In genomic region chr5:171713152-171713551, GRCh38 we compare ENCODE assay signal across 28 cellular contexts.
DNase-seq lines count a peak whose midpoint lies in the region; ATAC-seq, FAIRE-seq and TF ChIP-seq lines count a peak whose summit lies in the region.
"Had no signal": no experiment of that assay in that cellular context is flagged by ENCODE, and none has a peak within 500 bp of the region (broad histone marks: within the 10 kb centered on the region; RNA-seq: fewer than 3 reads in every experiment).

No MANE protein-coding gene starts in this region.

- H3K4me1 ChIP-seq in K562 (replicated peaks in 1 of 2; ENCODE audit: control insufficient read depth in 2 of 2, insufficient read depth in 2 of 2, low read length in 2 of 2), result no peaks in the 10 kb centered on the region
- peaks cover 0 to 6% (median 0%) of the 10 kb centered on the region in 4 donors for H3K4me1 ChIP-seq in esophagus muscularis mucosa
- no peaks in the 10 kb centered on the region for H3K4me1 ChIP-seq in ascending aorta
- no peaks in the 10 kb centered on the region for H3K4me1 ChIP-seq in sigmoid colon
- H3K4me1 ChIP-seq: A549, BE2C had no signal

- no TSS peak for BruUV-seq in K562 (replicated peaks; lab: Mats Ljungman, UMichigan)

- DNase-seq in K562 (ENCODE audit: extremely low read depth in 1 of 4, low spot score in 3 of 4), result no peak
- DNase-seq in esophagus muscularis mucosa (ENCODE audit: extremely low spot score), result peak; percentile 88
- DNase-seq in type B pancreatic cell (ENCODE audit: extremely low spot score, unreplicated experiment), result peak; percentile 10
- DNase-seq in kidney tubule cell (ENCODE audit: low spot score), result no peak
- no peak for DNase-seq in ascending aorta (ENCODE audit: low spot score in 2 of 2)
- DNase-seq in NCI-H2029 (lab: John Stamatoyannopoulos, UW), result no peak
- DNase-seq in sigmoid colon, result no peak
- DNase-seq: 8988T; ACHN; AML-193; BE2C; CD4-positive, alpha-beta T cell; CD8-positive, alpha-beta memory T cell; DMS 273 treated with DMSO at 0.1 percent for 48 hours; DMS79; EL; GDM1; GM23248; H7; HCEC 1CT had no signal

- H3K4me3 ChIP-seq in K562, result no peak overlapping the region
- no peak overlapping the region for H3K4me3 ChIP-seq in esophagus muscularis mucosa
- no peak overlapping the region for H3K4me3 ChIP-seq in ascending aorta
- H3K4me3 ChIP-seq in sigmoid colon, result no peak overlapping the region
- H3K4me3 ChIP-seq: A549; BLaER1 treated with 17β-estradiol and CSF1 and Interleukin-3, amounts not matched to agents 10 nM and 100 nM; GM12878; GM23248 had no signal

- CTCF ChIA-PET in K562 (lab: Yijun Ruan, JAX; ENCODE audit: low intra/inter-chr PET ratio), result no interaction called here

- no peak for TF ChIP-seq POLR2A in K562 (conservative IDR thresholded peaks at IDR 0.05)
- no peak for TF ChIP-seq POLR2A in esophagus muscularis mucosa (IDR thresholded peaks at IDR 0.05; ENCODE audit: low read depth)
- no peak for TF ChIP-seq POLR2A in sigmoid colon (IDR thresholded peaks at IDR 0.05)

- no peaks in the 10 kb centered on the region for H3K9me3 ChIP-seq in K562 (replicated peaks; ENCODE audit: control insufficient read depth, insufficient read depth, low read depth, low read length)
- H3K9me3 ChIP-seq in esophagus muscularis mucosa, result peaks cover 0 to 8% (median under 1%) of the 10 kb centered on the region in 4 donors
- H3K9me3 ChIP-seq in ascending aorta, result no peaks in the 10 kb centered on the region
- H3K9me3 ChIP-seq in sigmoid colon, result peaks cover 0 to 3% (median 0%) of the 10 kb centered on the region in 4 donors
- H3K9me3 ChIP-seq: A549, BE2C had no signal

- H2AFZ ChIP-seq in K562 (ENCODE audit: low read depth, low read length), result no peak overlapping the region
- H2AFZ ChIP-seq: GM23248 had no signal

- TF ChIP-seq EP300 in Ishikawa (IDR thresholded peaks at IDR 0.05; ENCODE audit: borderline replicate concordance), result no peak
- no peak for TF ChIP-seq EP300 in K562 (IDR thresholded peaks at IDR 0.05; ENCODE audit: low read length)
- no peak for TF ChIP-seq EP300 in esophagus muscularis mucosa (IDR thresholded peaks at IDR 0.05)
- TF ChIP-seq EP300 in sigmoid colon (IDR thresholded peaks at IDR 0.05), result no peak

- H3K27me3 Mint-ChIP-seq in type B pancreatic cell, result peaks cover 8% of the 10 kb centered on the region

- no peaks in the 10 kb centered on the region for H3K9me3 Mint-ChIP-seq in type B pancreatic cell
- H3K9me3 Mint-ChIP-seq: CD4-positive, alpha-beta T cell had no signal

- in situ Hi-C loops in K562 (cut with MboI), result no loop called here

- H3K27ac ChIP-seq in K562 (ENCODE audit: extremely low read depth, low read depth, low read length) (no peak overlapping the region), esophagus muscularis mucosa (replicated peaks in 1 of 4) (no peak overlapping the region), ascending aorta (no peak overlapping the region), sigmoid colon (no peak overlapping the region)
- H3K27ac ChIP-seq: A549; BLaER1 treated with 17β-estradiol and CSF1 and Interleukin-3, amounts not matched to agents 10 nM and 100 nM; GM23248 had no signal

- H4K20me1 ChIP-seq in K562 (replicated peaks; ENCODE audit: control insufficient read depth, insufficient read depth, low read length), result no peaks in the 10 kb centered on the region; the same call in 1 of the 2 replicates
- H4K20me1 ChIP-seq: BLaER1 treated with 17β-estradiol and CSF1 and Interleukin-3, amounts not matched to agents 10 nM and 100 nM had no signal

- FAIRE-seq in K562 (lab: Jason Lieb, UNC), result no peak
- FAIRE-seq: A549, D721Med, GM12878, GM19239, H1 had no signal

- no peak overlapping the region for H3K4me3 Mint-ChIP-seq in type B pancreatic cell
- H3K4me3 Mint-ChIP-seq: CD14-positive monocyte; CD4-positive, alpha-beta T cell; CD8-positive, alpha-beta memory T cell had no signal

- TF ChIP-seq CTCF in K562 (IDR thresholded peaks at IDR 0.05 in 2 of 3, conservative IDR thresholded peaks at IDR 0.05 in 1 of 3; ENCODE audit: insufficient read depth in 2 of 3, low read depth in 1 of 3, low read length in 3 of 3) (no peak), esophagus muscularis mucosa (IDR thresholded peaks at IDR 0.05) (no peak), type B pancreatic cell (conservative IDR thresholded peaks at IDR 0.05) (no peak), ascending aorta (IDR thresholded peaks at IDR 0.05) (no peak), sigmoid colon (IDR thresholded peaks at IDR 0.05) (no peak)

- H3K9ac ChIP-seq in K562 (ENCODE audit: insufficient read depth in 1 of 2, low read depth in 2 of 2, low read length in 2 of 2), result no peak overlapping the region
- H3K9ac ChIP-seq: BLaER1 treated with 17β-estradiol and CSF1 and Interleukin-3, amounts not matched to agents 10 nM and 100 nM; GM23248 had no signal

- no peaks in the 10 kb centered on the region for H3K4me1 Mint-ChIP-seq in type B pancreatic cell (ENCODE audit: unreplicated experiment)
- H3K4me1 Mint-ChIP-seq: CD8-positive, alpha-beta memory T cell had no signal

- intact Hi-C loops in K562 (cut with micrococcal nuclease) (no loop called here), esophagus muscularis mucosa (cut with DNase I) (no loop called here), ascending aorta (cut with DNase I) (no loop called here), sigmoid colon (cut with DNase I) (no loop called here)

- H3K79me2 ChIP-seq in K562 (ENCODE audit: control insufficient read depth, insufficient read depth, low read length), result no peaks in the 10 kb centered on the region

- no peak overlapping the region for H3K27ac Mint-ChIP-seq in type B pancreatic cell
- H3K27ac Mint-ChIP-seq: CD14-positive monocyte; CD4-positive, alpha-beta T cell; CD8-positive, alpha-beta memory T cell had no signal

- 0% methylated on average over 2 of the region's 2 CpGs for WGBS in K562 (ENCODE audit: insufficient coverage, low coverage, missing lambda C conversion rate)
- WGBS in esophagus muscularis mucosa, result 91% methylated on average over 2 of the region's 2 CpGs
- WGBS in sigmoid colon, 2 donors, result 74 to 85% methylated on average over 2 of the region's 2 CpGs

- H3K27me3 ChIP-seq in K562 (ENCODE audit: control insufficient read depth in 2 of 2, insufficient read depth in 2 of 2, low read length in 2 of 2), result no peaks in the 10 kb centered on the region; a peak in 1 of 5 replicates
- H3K27me3 ChIP-seq in esophagus muscularis mucosa, result peaks cover 0 to 4% (median 0%) of the 10 kb centered on the region in 4 donors
- no peaks in the 10 kb centered on the region for H3K27me3 ChIP-seq in ascending aorta
- H3K27me3 ChIP-seq in sigmoid colon, result no peaks in the 10 kb centered on the region
- H3K27me3 ChIP-seq: BLaER1 treated with 17β-estradiol and CSF1 and Interleukin-3, amounts not matched to agents 10 nM and 100 nM had no signal

- no peak for ATAC-seq in K562
- ATAC-seq: A549, GM12878 had no signal

- H3K36me3 ChIP-seq in K562 (ENCODE audit: control insufficient read depth, insufficient read depth, low read length) (no peaks in the 10 kb centered on the region), esophagus muscularis mucosa (no peaks in the 10 kb centered on the region), ascending aorta (no peaks in the 10 kb centered on the region), sigmoid colon (no peaks in the 10 kb centered on the region)
- H3K36me3 ChIP-seq: BE2C; BLaER1 treated with 17β-estradiol and CSF1 and Interleukin-3, amounts not matched to agents 10 nM and 100 nM had no signal

- POLR2A ChIA-PET in K562 (lab: Yijun Ruan, JAX), result interaction anchor here (0.7 kb wide), 1 partner anchor 461 kb away, joined by 4 read pairs; no protein-coding TSS in a partner anchor

- H3K4me2 ChIP-seq in K562 (ENCODE audit: insufficient read depth, low read length), result no peak overlapping the region
- H3K4me2 ChIP-seq: A549; BLaER1 treated with 17β-estradiol and CSF1 and Interleukin-3, amounts not matched to agents 10 nM and 100 nM had no signal

- H3K36me3 Mint-ChIP-seq in type B pancreatic cell, result no peaks in the 10 kb centered on the region
- H3K36me3 Mint-ChIP-seq: CD14-positive monocyte; CD8-positive, alpha-beta memory T cell had no signal

- TF ChIP-seq RAD21 in Ishikawa (IDR thresholded peaks at IDR 0.05; ENCODE audit: low read depth) (no peak), K562 (CRISPR knock-in tag; conservative IDR thresholded peaks at IDR 0.05 in 1 of 2, IDR thresholded peaks at IDR 0.05 in 1 of 2) (no peak)

- H3K9me1 ChIP-seq in K562 (ENCODE audit: control insufficient read depth, insufficient read depth, low read length), result no peaks in the 10 kb centered on the region

TF ChIP-seq in Ishikawa, 13 proteins besides CTCF, POLR2A, EP300 and RAD21:
- no peak for TF ChIP-seq NFIC (IDR thresholded peaks at IDR 0.05)
- TF ChIP-seq ZBTB7A (IDR thresholded peaks at IDR 0.05; ENCODE audit: low read depth), result no peak
- peak; percentile 75 for TF ChIP-seq USF1 (IDR thresholded peaks at IDR 0.05)

TF ChIP-seq in K562, 482 proteins besides CTCF, POLR2A, EP300 and RAD21:
- TF ChIP-seq ZNF175 (CRISPR knock-in tag; IDR thresholded peaks at IDR 0.05; ENCODE audit: low read depth), result no peak
- no peak for TF ChIP-seq CAMTA2 (CRISPR knock-in tag; conservative IDR thresholded peaks at IDR 0.05)
- no peak for TF ChIP-seq ZNF75A (CRISPR knock-in tag; IDR thresholded peaks at IDR 0.05)
- peak; percentile 43; the same call in 1 of the 2 replicates for TF ChIP-seq USF2 (CRISPR knock-in tag; IDR thresholded peaks at IDR 0.05)
- no peak for TF ChIP-seq ZZZ3 (IDR thresholded peaks at IDR 0.05)
TF ChIP-seq in K562: peak in this region for 1.

Comparison
In these comparisons a context has a peak if more than half of its experiments do, and no peak if none do; other contexts are left out.
1. DNase-seq: peak in esophagus muscularis mucosa (single experiment) and type B pancreatic cell (single experiment); none in K562 (0 of 4), kidney tubule cell (single experiment), ascending aorta (0 of 2), NCI-H2029 (single experiment) and sigmoid colon (single experiment).